ENCODE assay signal across 27 cellular contexts in the genomic region with DNA sequence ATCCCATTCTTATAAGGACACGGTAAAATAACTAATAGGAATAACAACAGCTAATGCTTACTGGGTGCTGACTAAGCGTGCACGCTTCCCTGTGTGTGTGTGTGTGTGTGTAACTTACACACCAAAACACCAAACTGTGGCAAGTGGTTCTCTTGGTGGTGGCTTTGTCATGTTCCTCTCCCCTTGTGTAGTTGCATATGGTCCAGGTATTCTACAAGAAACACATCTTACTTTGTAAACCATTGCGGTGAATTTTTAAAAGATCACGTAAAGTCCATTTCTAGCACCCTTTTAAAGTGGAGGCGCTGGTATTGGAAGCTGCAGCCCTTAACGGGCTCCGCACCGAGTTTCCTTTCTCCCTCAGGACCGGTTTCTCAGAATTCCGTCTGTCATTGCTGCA.
"Had no signal": no experiment of that assay in that cellular context is flagged by ENCODE, and none has a peak within 500 bp of the region (broad histone marks: within the 10 kb centered on the region; RNA-seq: fewer than 3 reads in every experiment).

No MANE protein-coding gene starts in this region.

- H3K9me3 Mint-ChIP-seq: activated naive CD4-positive, alpha-beta T cell treated with anti-CD3 and anti-CD28 coated beads, Interleukin-2, amount 50 U/mL, for 72 hours; activated naive CD8-positive, alpha-beta T cell treated with anti-CD3 and anti-CD28 coated beads, Interleukin-2, amount 50 U/mL, for 24 hours; activated T-cell treated with anti-CD3 and anti-CD28 coated beads, Interleukin-2, amount 50 U/mL, for 24 hours; T-helper 1 cell treated with Interleukin-12 subunit alpha and Interleukin-12 subunit beta and Interleukin-4 antibody, amounts not matched to agents 30 μg/mL and 1 μg/mL, for 36 hours had no signal

- H3K27me3 ChIP-seq: ascending aorta, Peyer's patch, SJSA1 had no signal

- ATAC-seq: activated CD8-positive, alpha-beta memory T cell treated with anti-CD3 and anti-CD28 coated beads, Interleukin-2, amount 10 ng/mL, durations not matched to agents 7 days and 5 days; activated naive CD4-positive, alpha-beta T cell treated with anti-CD3 and anti-CD28 coated beads, Interleukin-2, amount 50 U/mL, for 72 hours; activated naive CD8-positive, alpha-beta T cell treated with anti-CD3 and anti-CD28 coated beads, Interleukin-2, amount 50 U/mL, for 24 hours; body of pancreas; SK-N-SH treated with all-trans-retinoic acid at 6 μM for 48 hours had no signal

- H3K4me1 Mint-ChIP-seq: activated CD8-positive, alpha-beta memory T cell treated with anti-CD3 and anti-CD28 coated beads, Interleukin-2, amount 10 ng/mL, durations not matched to agents 7 days and 5 days; activated naive CD8-positive, alpha-beta T cell treated with anti-CD3 and anti-CD28 coated beads, Interleukin-2, amount 50 U/mL, for 24 hours had no signal

- H3K36me3 ChIP-seq: ascending aorta, Peyer's patch, SJSA1 had no signal

- DNase-seq: activated CD4-positive, alpha-beta T cell treated with anti-CD3 and anti-CD28 coated beads for 48 hours; activated CD4-positive, alpha-beta T cell treated with anti-CD3 and anti-CD28 coated beads, Interleukin-2, amount 50 U/mL, for 48 hours; activated CD4-positive, CD25-positive, alpha-beta regulatory T cell treated with anti-CD3 and anti-CD28 coated beads, Interleukin-2, amount 50 U/mL, for 72 hours; activated CD8-positive, alpha-beta memory T cell treated with anti-CD3 and anti-CD28 coated beads, Interleukin-2, amount 10 ng/mL, durations not matched to agents 7 days and 5 days; activated effector memory CD4-positive, alpha-beta T cell treated with anti-CD3 and anti-CD28 coated beads, Interleukin-2, amount 50 U/mL, for 16 hours; activated naive CD4-positive, alpha-beta T cell treated with Interleukin-2 at 50 U/mL for 16 hours; activated naive CD8-positive, alpha-beta T cell treated with anti-CD3 and anti-CD28 coated beads, Interleukin-2, amount 50 U/mL, for 24 hours; activated T-cell treated with anti-CD3 and anti-CD28 coated beads, Interleukin-2, amount 50 U/mL, for 24 hours; amniotic stem cell; body of pancreas; central memory CD4-positive, alpha-beta T cell; Kasumi-1; NCI-H1105 treated with DMSO at 0.1 percent for 48 hours; NCI-H1436 treated with DMSO at 0.1 percent for 48 hours; NCI-H187; NCI-H2081 treated with DMSO at 0.1 percent for 48 hours; NCI-H446; NCI-H524; Right ventricle myocardium superior; SW 1271 had no signal

- H3K4me3 Mint-ChIP-seq: activated CD8-positive, alpha-beta memory T cell treated with anti-CD3 and anti-CD28 coated beads, Interleukin-2, amount 10 ng/mL, durations not matched to agents 7 days and 5 days; activated naive CD8-positive, alpha-beta T cell treated with anti-CD3 and anti-CD28 coated beads, Interleukin-2, amount 50 U/mL, for 24 hours; activated T-cell treated with anti-CD3 and anti-CD28 coated beads, Interleukin-2, amount 50 U/mL, for 24 hours; T-helper 1 cell treated with Interleukin-12 subunit alpha and Interleukin-12 subunit beta and Interleukin-4 antibody, amounts not matched to agents 30 μg/mL and 1 μg/mL, for 36 hours had no signal

- H3K36me3 Mint-ChIP-seq: activated CD8-positive, alpha-beta memory T cell treated with anti-CD3 and anti-CD28 coated beads, Interleukin-2, amount 10 ng/mL, durations not matched to agents 7 days and 5 days had no signal

- H3K27ac ChIP-seq: ascending aorta, body of pancreas, RWPE1, SJSA1 had no signal

- H3K9me3 ChIP-seq: ascending aorta, body of pancreas, Peyer's patch, SJSA1 had no signal

- H3K4me1 ChIP-seq: ascending aorta, Peyer's patch had no signal

- H3K27ac Mint-ChIP-seq: activated CD8-positive, alpha-beta memory T cell treated with anti-CD3 and anti-CD28 coated beads, Interleukin-2, amount 10 ng/mL, durations not matched to agents 7 days and 5 days; activated naive CD4-positive, alpha-beta T cell treated with anti-CD3 and anti-CD28 coated beads, Interleukin-2, amount 50 U/mL, for 72 hours; activated naive CD8-positive, alpha-beta T cell treated with anti-CD3 and anti-CD28 coated beads, Interleukin-2, amount 50 U/mL, for 24 hours; activated T-cell treated with anti-CD3 and anti-CD28 coated beads, Interleukin-2, amount 50 U/mL, for 24 hours; T-helper 1 cell treated with Interleukin-12 subunit alpha and Interleukin-12 subunit beta and Interleukin-4 antibody, amounts not matched to agents 30 μg/mL and 1 μg/mL, for 36 hours had no signal

- H3K4me3 ChIP-seq: ascending aorta, body of pancreas, Peyer's patch, SJSA1 had no signal
